In the genomic region with DNA sequence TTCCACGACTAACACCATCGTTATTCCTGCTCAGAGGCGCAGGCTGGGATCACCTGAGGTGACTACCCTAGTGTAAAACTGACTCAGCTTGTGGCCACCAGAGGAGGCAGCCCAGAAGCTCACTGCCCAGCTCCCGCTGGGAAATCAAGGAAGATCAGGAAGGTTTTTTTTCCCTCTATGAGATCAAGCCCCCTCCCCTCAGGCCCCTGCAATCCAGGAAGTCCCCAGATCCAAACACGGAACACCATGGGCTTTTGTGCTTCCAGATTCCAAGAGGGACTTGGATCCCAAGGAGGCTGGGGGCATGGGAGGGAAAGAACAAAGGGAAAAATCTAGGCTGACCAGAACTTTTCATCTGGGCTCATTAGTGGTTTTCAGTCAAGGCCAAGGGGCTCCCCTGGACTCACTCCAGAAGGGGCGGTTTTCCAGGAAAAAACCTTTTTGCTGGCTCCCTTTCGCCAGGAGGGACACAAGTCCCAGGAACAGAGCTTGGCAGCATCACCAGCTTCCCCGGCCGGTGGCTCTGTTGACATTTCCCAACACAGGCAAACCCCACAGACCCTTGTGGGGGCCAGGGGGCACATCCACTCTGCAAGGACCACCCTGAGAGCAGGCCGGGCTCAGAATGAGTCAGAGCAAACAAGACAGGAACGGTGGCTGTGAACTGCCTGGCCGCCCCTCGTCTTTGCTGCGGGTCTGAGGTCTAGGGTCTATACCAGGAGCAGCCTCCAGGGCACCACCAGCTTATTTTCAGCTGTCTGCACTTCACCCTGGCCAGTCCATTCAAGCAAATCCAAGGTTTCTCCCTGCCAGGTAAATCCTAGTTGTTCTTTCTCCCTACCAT, we compare ENCODE assay signal across 8 cellular contexts. TPM values are rescaled to one million over a fixed set of nuclear protein-coding genes. Genes with fewer than 3 reads are reported as not detected.
A peak's percentile ranks its signal among the peaks of the same experiment; 100 is the strongest.
DNase-seq lines count a peak whose midpoint lies in the region; ATAC-seq, FAIRE-seq and TF ChIP-seq lines count a peak whose summit lies in the region.

No MANE protein-coding gene starts in this region.

- H3K27me3 Mint-ChIP-seq in osteocyte (ENCODE audit: unreplicated experiment): no peaks in the 10 kb centered on the region

- no peak for FAIRE-seq in GM12892 (lab: Jason Lieb, UNC)

- ATAC-seq in GM18909 (IDR thresholded peaks at IDR 0.05; ENCODE audit: poor library complexity, unreplicated experiment): no peak

- H3K9me3 ChIP-seq in BLaER1 treated with 17β-estradiol and CSF1 and Interleukin-3, amounts not matched to agents 10 nM and 100 nM (replicated peaks in 1 of 11): no peaks in the 10 kb centered on the region

- peak overlapping the region; percentile 59 for H3K4me3 Mint-ChIP-seq in osteocyte (ENCODE audit: unreplicated experiment)

- H3K4me3 ChIP-seq in BLaER1 treated with 17β-estradiol and CSF1 and Interleukin-3, amounts not matched to agents 10 nM and 100 nM: no peak overlapping the region
- no peak overlapping the region for H3K4me3 ChIP-seq in epithelial cell of proximal tubule (ENCODE audit: low read depth, low read length)

- POLR2A ChIA-PET in RWPE1 (lab: Yijun Ruan, JAX; ENCODE audit: low non-redundant PET): no interaction called here

- TF ChIP-seq POLR2A in GM12892 (IDR thresholded peaks at IDR 0.05; ENCODE audit: low read depth, low read length): no peak

- H3K36me3 ChIP-seq in BLaER1 treated with 17β-estradiol and CSF1 and Interleukin-3, amounts not matched to agents 10 nM and 100 nM: peaks cover 25 to 99% (median 90%) of the 10 kb centered on the region in 11 experiments

- no peak for TF ChIP-seq CTCF in RWPE1 (conservative IDR thresholded peaks at IDR 0.05; ENCODE audit: low read depth)
- TF ChIP-seq CTCF in epithelial cell of proximal tubule (conservative IDR thresholded peaks at IDR 0.05; ENCODE audit: low read depth, low read length): peak; percentile 45
- peak; percentile 9 for TF ChIP-seq CTCF in osteocyte (IDR thresholded peaks at IDR 0.05)

- H3K4me1 Mint-ChIP-seq in osteocyte (ENCODE audit: unreplicated experiment): peaks cover 88% of the 10 kb centered on the region

- intact Hi-C loops in posterior vena cava (cut with DNase I): no loop called here

- H3K27me3 ChIP-seq in BLaER1 treated with 17β-estradiol and CSF1 and Interleukin-3, amounts not matched to agents 10 nM and 100 nM: no peaks in the 10 kb centered on the region

- no peaks in the 10 kb centered on the region for H3K9me3 Mint-ChIP-seq in osteocyte (ENCODE audit: unreplicated experiment)

- peak overlapping the region; percentile 98 for H3K27ac Mint-ChIP-seq in osteocyte (ENCODE audit: unreplicated experiment)

- H3K36me3 Mint-ChIP-seq in osteocyte (ENCODE audit: unreplicated experiment): peaks cover 14% of the 10 kb centered on the region

- DNase-seq in RWPE1 (ENCODE audit: low spot score) (no peak), epithelial cell of proximal tubule (ENCODE audit: low read depth) (no peak), osteocyte (ENCODE audit: extremely low spot score, unreplicated experiment) (no peak), NCI-H2196 (lab: John Stamatoyannopoulos, UW; ENCODE audit: unreplicated experiment) (no peak), GM12892 (ENCODE audit: insufficient read length) (no peak), posterior vena cava (ENCODE audit: low spot score) (no peak)

- CTCF ChIA-PET in RWPE1 (lab: Yijun Ruan, JAX): interaction anchor here (0.6 kb wide), 1 partner anchor 37 kb away, joined by 3 read pairs; no protein-coding TSS in a partner anchor

- peak overlapping the region in 7 of 11 experiments; percentile 8 to 49 (median 32); a peak in 8 of 22 replicates for H3K27ac ChIP-seq in BLaER1 treated with 17β-estradiol and CSF1 and Interleukin-3, amounts not matched to agents 10 nM and 100 nM
- peak overlapping the region; percentile 89 for H3K27ac ChIP-seq in RWPE1

- H3K9ac ChIP-seq in BLaER1 treated with 17β-estradiol and CSF1 and Interleukin-3, amounts not matched to agents 10 nM and 100 nM: peak overlapping the region in 6 of 11 experiments; percentile 1 to 36 (median 30); a peak in 4 of 22 replicates

- H4K20me1 ChIP-seq in BLaER1 treated with 17β-estradiol and CSF1 and Interleukin-3, amounts not matched to agents 10 nM and 100 nM: peaks cover 98 to 100% (median 100%) of the 10 kb centered on the region in 11 experiments

- H3K4me2 ChIP-seq in BLaER1 treated with 17β-estradiol and CSF1 and Interleukin-3, amounts not matched to agents 10 nM and 100 nM: peak overlapping the region; percentile 2 to 99 (median 75); a peak in 11 of 22 replicates

- peaks cover 54 to 89% (median 71%) of the 10 kb centered on the region in 10 experiments for H3K4me1 ChIP-seq in BLaER1 treated with 17β-estradiol and CSF1 and Interleukin-3, amounts not matched to agents 10 nM and 100 nM

RNA-seq across cellular contexts. Expression of gene MYH9, which starts 36.8 kb away (rescaled TPM):
- total RNA-seq in epithelial cell of proximal tubule (797 and 896 TPM in 2 replicates), osteocyte (938 and 1,044 TPM in 2 replicates), posterior vena cava (100 to 1,000 TPM; 831 to 938 TPM)
- 155 TPM for polyA plus RNA-seq in GM12892 (2012; ENCODE audit: missing spikeins)
